16 cellular contexts compared by ENCODE assay signal in genomic region chr20:9594284-9594875, GRCh38.
"Had no signal": no experiment of that assay in that cellular context is flagged by ENCODE, and none has a peak within 500 bp of the region (broad histone marks: within the 10 kb centered on the region; RNA-seq: fewer than 3 reads in every experiment).

No MANE protein-coding gene starts in this region.

- H3K36me3 ChIP-seq: ascending aorta, colonic mucosa, gastrocnemius medialis, thoracic aorta had no signal

- H3K27ac Mint-ChIP-seq: activated CD4-positive, alpha-beta T cell treated with anti-CD3 and anti-CD28 coated beads, Interleukin-2, amount 10 ng/mL, durations not matched to agents 24 days and 14 days; activated naive CD8-positive, alpha-beta T cell treated with anti-CD3 and anti-CD28 coated beads, Interleukin-2, amount 50 U/mL, for 24 hours; activated T-helper 1 cell treated with anti-CD3 and anti-CD28 coated beads, Interleukin-12 subunit alpha, Interleukin-12 subunit beta, Interleukin-2, Interleukin-4 antibody, amounts not matched to agents 30 ng/mL and 10 ng/mL and 1 ng/mL, durations not matched to agents 14 hours and 24 hours and 36 hours; nephron; stimulated activated naive CD8-positive, alpha-beta T cell treated with anti-CD3 and anti-CD28 coated beads, Interleukin-15, Interleukin-2, amounts not matched to agents 100 ng/mL and 50 ng/mL, for 24 hours; WTC11 had no signal

- H3K27ac ChIP-seq: ascending aorta, colonic mucosa, gastrocnemius medialis, thoracic aorta had no signal

- H3K4me3 ChIP-seq: ascending aorta, colonic mucosa, gastrocnemius medialis, thoracic aorta had no signal

- H3K27me3 ChIP-seq: ascending aorta, colonic mucosa, gastrocnemius medialis had no signal

- FAIRE-seq: urothelium cell line had no signal

- H3K4me1 ChIP-seq: ascending aorta, colonic mucosa, gastrocnemius medialis had no signal

- H3K4me1 Mint-ChIP-seq: activated CD4-positive, alpha-beta T cell treated with anti-CD3 and anti-CD28 coated beads, Interleukin-2, amount 10 ng/mL, durations not matched to agents 24 days and 14 days; activated naive CD8-positive, alpha-beta T cell treated with anti-CD3 and anti-CD28 coated beads, Interleukin-2, amount 50 U/mL, for 24 hours had no signal

- H3K27me3 Mint-ChIP-seq: activated CD4-positive, alpha-beta T cell treated with anti-CD3 and anti-CD28 coated beads, Interleukin-2, amount 10 ng/mL, durations not matched to agents 24 days and 14 days; stimulated activated naive CD8-positive, alpha-beta T cell treated with anti-CD3 and anti-CD28 coated beads, Interleukin-15, Interleukin-2, amounts not matched to agents 100 ng/mL and 50 ng/mL, for 24 hours had no signal

- H3K4me3 Mint-ChIP-seq: activated CD4-positive, alpha-beta T cell treated with anti-CD3 and anti-CD28 coated beads, Interleukin-2, amount 10 ng/mL, durations not matched to agents 24 days and 14 days; activated naive CD8-positive, alpha-beta T cell treated with anti-CD3 and anti-CD28 coated beads, Interleukin-2, amount 50 U/mL, for 24 hours; activated T-helper 1 cell treated with anti-CD3 and anti-CD28 coated beads, Interleukin-12 subunit alpha, Interleukin-12 subunit beta, Interleukin-2, Interleukin-4 antibody, amounts not matched to agents 30 ng/mL and 10 ng/mL and 1 ng/mL, durations not matched to agents 14 hours and 24 hours and 36 hours; nephron; stimulated activated naive CD8-positive, alpha-beta T cell treated with anti-CD3 and anti-CD28 coated beads, Interleukin-15, Interleukin-2, amounts not matched to agents 100 ng/mL and 50 ng/mL, for 24 hours; WTC11 had no signal

- ATAC-seq: activated naive CD8-positive, alpha-beta T cell treated with anti-CD3 and anti-CD28 coated beads, Interleukin-2, amount 50 U/mL, for 24 hours; gastrocnemius medialis; WTC11 had no signal

- DNase-seq: activated CD4-positive, alpha-beta T cell treated with anti-CD3 and anti-CD28 coated beads, Interleukin-2, amount 10 ng/mL, durations not matched to agents 24 days and 14 days; activated naive CD4-positive, alpha-beta T cell treated with Interleukin-2 at 50 U/mL for 16 hours; activated naive CD8-positive, alpha-beta T cell treated with anti-CD3 and anti-CD28 coated beads, Interleukin-2, amount 50 U/mL, for 24 hours; colonic mucosa; effector CD4-positive, alpha-beta T cell; gastrocnemius medialis; stimulated activated CD4-positive, alpha-beta T cell treated with anti-CD3 and anti-CD28 coated beads, Interleukin-4, amount 100 ng/mL, for 1 hour; stimulated activated CD8-positive, alpha-beta memory T cell treated with anti-CD3 and anti-CD28 coated beads, Interleukin-4, amount 100 ng/mL, for 48 hours; T-helper 1 cell had no signal

- H3K9me3 ChIP-seq: ascending aorta, colonic mucosa, gastrocnemius medialis, thoracic aorta had no signal

- H3K9me3 Mint-ChIP-seq: activated CD4-positive, alpha-beta T cell treated with anti-CD3 and anti-CD28 coated beads, Interleukin-2, amount 10 ng/mL, durations not matched to agents 24 days and 14 days; activated naive CD8-positive, alpha-beta T cell treated with anti-CD3 and anti-CD28 coated beads, Interleukin-2, amount 50 U/mL, for 24 hours; activated T-helper 1 cell treated with anti-CD3 and anti-CD28 coated beads, Interleukin-12 subunit alpha, Interleukin-12 subunit beta, Interleukin-2, Interleukin-4 antibody, amounts not matched to agents 30 ng/mL and 10 ng/mL and 1 ng/mL, durations not matched to agents 14 hours and 24 hours and 36 hours; nephron had no signal

- H3K36me3 Mint-ChIP-seq: WTC11 had no signal
